ENCODE assay signal across 21 cellular contexts in genomic region chr19:44625531-44626066, GRCh38. TPM values are rescaled to one million over a fixed set of nuclear protein-coding genes. Genes with fewer than 3 reads are reported as not detected.
DNase-seq lines count a peak whose midpoint lies in the region; ATAC-seq and TF ChIP-seq lines count a peak whose summit lies in the region.
"Had no signal": no experiment of that assay in that cellular context is flagged by ENCODE, and none has a peak within 500 bp of the region (broad histone marks: within the 10 kb centered on the region; RNA-seq: fewer than 3 reads in every experiment).

No MANE protein-coding gene starts in this region.

- CTCF ChIA-PET in PC-3 (lab: Charles Lee): no interaction called here
- CTCF ChIA-PET in activated naive CD4-positive, alpha-beta T cell treated with anti-CD3 and anti-CD28 coated beads, Interleukin-2, amount 10 ng/mL, durations not matched to agents 7 days and 5 days (lab: Charles Lee): no interaction called here

- H3K36me3 ChIP-seq in GM23248 (ENCODE audit: low read depth): no peaks in the 10 kb centered on the region
- H3K36me3 ChIP-seq in PC-3 (ENCODE audit: low read depth, low read length): peaks cover 4% of the 10 kb centered on the region; the same call in 1 of the 2 replicates
- H3K36me3 ChIP-seq in breast epithelium: no peaks in the 10 kb centered on the region
- H3K36me3 ChIP-seq in osteoblast (ENCODE audit: insufficient read depth, low read length): no peaks in the 10 kb centered on the region
- H3K36me3 ChIP-seq: spleen had no signal

- H3K79me2 ChIP-seq in GM23248 (ENCODE audit: insufficient read depth): no peaks in the 10 kb centered on the region
- H3K79me2 ChIP-seq in PC-3 (ENCODE audit: low read length): no peaks in the 10 kb centered on the region
- H3K79me2 ChIP-seq in osteoblast (ENCODE audit: insufficient read depth, low read length): no peaks in the 10 kb centered on the region

- POLR2A ChIA-PET in PC-3 (lab: Charles Lee; ENCODE audit: unreplicated experiment): no interaction called here

- peaks cover 4% of the 10 kb centered on the region for H3K27me3 Mint-ChIP-seq in activated naive CD4-positive, alpha-beta T cell treated with anti-CD3 and anti-CD28 coated beads, Interleukin-2, amount 10 ng/mL, durations not matched to agents 7 days and 5 days
- H3K27me3 Mint-ChIP-seq: stimulated activated naive CD8-positive, alpha-beta T cell treated with anti-CD3 and anti-CD28 coated beads, Interleukin-15, amount 100 ng/mL, for 72 hours had no signal

- intact Hi-C loops in PC-3 (cut with micrococcal nuclease): no loop called here
- intact Hi-C loops in breast epithelium (cut with DNase I; ENCODE audit: low total_unique reads): no loop called here

- H3K27me3 ChIP-seq in GM23248 (replicated peaks; ENCODE audit: insufficient read depth) (no peaks in the 10 kb centered on the region), PC-3 (ENCODE audit: low read length) (no peaks in the 10 kb centered on the region), breast epithelium (no peaks in the 10 kb centered on the region), osteoblast (ENCODE audit: insufficient read depth, low read length) (no peaks in the 10 kb centered on the region)

- no peak overlapping the region for H2AFZ ChIP-seq in GM23248
- no peak overlapping the region for H2AFZ ChIP-seq in PC-3 (ENCODE audit: low read length)
- no peak overlapping the region for H2AFZ ChIP-seq in osteoblast (ENCODE audit: low read length)

- H3F3A ChIP-seq in GM23248 (ENCODE audit: insufficient read depth) (peaks cover 17% of the 10 kb centered on the region), PC-3 (ENCODE audit: low read length, unreplicated experiment) (no peaks in the 10 kb centered on the region)

- no peak for TF ChIP-seq POLR2A in breast epithelium (IDR thresholded peaks at IDR 0.05)

- BruUV-seq in PC-3 (replicated peaks; lab: Mats Ljungman, UMichigan): no TSS peak

- no peaks in the 10 kb centered on the region for H3K9me2 ChIP-seq in GM23248 (ENCODE audit: insufficient read depth)
- H3K9me2 ChIP-seq in PC-3 (replicated peaks; ENCODE audit: low read length): no peaks in the 10 kb centered on the region

- no peak for TF ChIP-seq CTCF in PC-3 (conservative IDR thresholded peaks at IDR 0.05; ENCODE audit: low read depth, low read length)
- no peak for TF ChIP-seq CTCF in breast epithelium (IDR thresholded peaks at IDR 0.05)
- TF ChIP-seq CTCF in osteoblast (IDR thresholded peaks at IDR 0.05; ENCODE audit: extremely low read depth, low read depth, low read length): no peak

- DNase-seq in GM23248 (peak; percentile 52), PC-3 (peak; percentile 31), breast epithelium (ENCODE audit: low spot score in 2 of 2) (no peak), osteoblast (ENCODE audit: insufficient read length, low spot score, missing footprints) (no peak), dedifferentiated amniotic fluid mesenchymal stem cell (ENCODE audit: extremely low spot score) (no peak), Ammon's horn (ENCODE audit: low spot score) (no peak)
- DNase-seq in activated naive CD4-positive, alpha-beta T cell treated with anti-CD3 and anti-CD28 coated beads, Interleukin-2, amount 10 ng/mL, durations not matched to agents 7 days and 5 days: no peak
- DNase-seq: activated CD4-positive, alpha-beta T cell treated with anti-CD3 and anti-CD28 coated beads for 36 hours; activated naive CD8-positive, alpha-beta T cell treated with anti-CD3 and anti-CD28 coated beads for 36 hours; KBM-7; left ventricle myocardium superior; NCI-H1048; NCI-H187 treated with DMSO at 0.1 percent for 48 hours; NK-92 treated with Interleukin-12 subunit alpha and Interleukin-12 subunit beta, amount 100 ng/mL, for 24 hours; spleen; stimulated activated CD4-positive, alpha-beta T cell treated with anti-CD3 and anti-CD28 coated beads, Interleukin-4, amount 100 ng/mL, for 24 hours; stimulated activated naive CD8-positive, alpha-beta T cell treated with anti-CD3 and anti-CD28 coated beads, Interleukin-15, amount 100 ng/mL, for 72 hours had no signal

- no peak overlapping the region for H3K4me3 ChIP-seq in GM23248
- H3K4me3 ChIP-seq in PC-3 (ENCODE audit: low read length): no peak overlapping the region
- H3K4me3 ChIP-seq in breast epithelium: no peak overlapping the region
- no peak overlapping the region for H3K4me3 ChIP-seq in osteoblast (ENCODE audit: insufficient read depth, low read length)
- H3K4me3 ChIP-seq: spleen had no signal

- H3K4me3 Mint-ChIP-seq in activated naive CD4-positive, alpha-beta T cell treated with anti-CD3 and anti-CD28 coated beads, Interleukin-2, amount 10 ng/mL, durations not matched to agents 7 days and 5 days: no peak overlapping the region
- H3K4me3 Mint-ChIP-seq: activated CD4-positive, alpha-beta T cell treated with anti-CD3 and anti-CD28 coated beads for 36 hours; activated naive CD8-positive, alpha-beta T cell treated with anti-CD3 and anti-CD28 coated beads for 36 hours; stimulated activated naive CD8-positive, alpha-beta T cell treated with anti-CD3 and anti-CD28 coated beads, Interleukin-15, amount 100 ng/mL, for 72 hours; type B pancreatic cell had no signal

- H3K27ac Mint-ChIP-seq in activated naive CD4-positive, alpha-beta T cell treated with anti-CD3 and anti-CD28 coated beads, Interleukin-2, amount 10 ng/mL, durations not matched to agents 7 days and 5 days: no peak overlapping the region
- H3K27ac Mint-ChIP-seq: activated CD4-positive, alpha-beta T cell treated with anti-CD3 and anti-CD28 coated beads for 36 hours; activated naive CD8-positive, alpha-beta T cell treated with anti-CD3 and anti-CD28 coated beads for 36 hours; stimulated activated naive CD8-positive, alpha-beta T cell treated with anti-CD3 and anti-CD28 coated beads, Interleukin-15, amount 100 ng/mL, for 72 hours; type B pancreatic cell had no signal

- no peaks in the 10 kb centered on the region for H3K9me3 Mint-ChIP-seq in activated naive CD4-positive, alpha-beta T cell treated with anti-CD3 and anti-CD28 coated beads, Interleukin-2, amount 10 ng/mL, durations not matched to agents 7 days and 5 days
- H3K9me3 Mint-ChIP-seq: activated naive CD8-positive, alpha-beta T cell treated with anti-CD3 and anti-CD28 coated beads for 36 hours; stimulated activated naive CD8-positive, alpha-beta T cell treated with anti-CD3 and anti-CD28 coated beads, Interleukin-15, amount 100 ng/mL, for 72 hours had no signal

- H3K4me1 ChIP-seq in GM23248 (ENCODE audit: insufficient read depth): peaks cover 20% of the 10 kb centered on the region
- peaks cover 23% of the 10 kb centered on the region for H3K4me1 ChIP-seq in PC-3 (ENCODE audit: insufficient read depth, low read length)
- no peaks in the 10 kb centered on the region for H3K4me1 ChIP-seq in breast epithelium
- H3K4me1 ChIP-seq in osteoblast (ENCODE audit: insufficient read depth, low read length): peaks cover 40% of the 10 kb centered on the region

- no peaks in the 10 kb centered on the region for H4K20me1 ChIP-seq in GM23248 (ENCODE audit: insufficient read depth)
- no peaks in the 10 kb centered on the region for H4K20me1 ChIP-seq in PC-3 (ENCODE audit: low read length)
- no peaks in the 10 kb centered on the region for H4K20me1 ChIP-seq in osteoblast (ENCODE audit: insufficient read depth, low read length)

- no peaks in the 10 kb centered on the region for H3K4me1 Mint-ChIP-seq in activated naive CD4-positive, alpha-beta T cell treated with anti-CD3 and anti-CD28 coated beads, Interleukin-2, amount 10 ng/mL, durations not matched to agents 7 days and 5 days
- H3K4me1 Mint-ChIP-seq: activated CD4-positive, alpha-beta T cell treated with anti-CD3 and anti-CD28 coated beads for 36 hours; activated naive CD8-positive, alpha-beta T cell treated with anti-CD3 and anti-CD28 coated beads for 36 hours; stimulated activated naive CD8-positive, alpha-beta T cell treated with anti-CD3 and anti-CD28 coated beads, Interleukin-15, amount 100 ng/mL, for 72 hours had no signal

- ATAC-seq in PC-3 (no peak), HG02973 (IDR thresholded peaks at IDR 0.05; ENCODE audit: unreplicated experiment) (no peak)
- ATAC-seq: activated CD4-positive, alpha-beta T cell treated with anti-CD3 and anti-CD28 coated beads for 36 hours; stimulated activated naive CD8-positive, alpha-beta T cell treated with anti-CD3 and anti-CD28 coated beads, Interleukin-15, amount 100 ng/mL, for 72 hours had no signal

- in situ Hi-C loops in GM23248 (cut with MboI): no loop called here

- H3K4me2 ChIP-seq in GM23248 (ENCODE audit: unreplicated experiment) (no peak overlapping the region), PC-3 (ENCODE audit: low read length) (no peak overlapping the region), osteoblast (ENCODE audit: insufficient read depth, low read length) (no peak overlapping the region)

- H3K9me3 ChIP-seq in GM23248 (ENCODE audit: low read depth) (no peaks in the 10 kb centered on the region), PC-3 (ENCODE audit: low read length) (no peaks in the 10 kb centered on the region), breast epithelium (no peaks in the 10 kb centered on the region), osteoblast (ENCODE audit: low read depth, low read length) (no peaks in the 10 kb centered on the region)
- H3K9me3 ChIP-seq: spleen had no signal

- 59 to 63% methylated on average over 5 of the region's 5 CpGs for WGBS in GM23248 (ENCODE audit: low coverage in 1 of 2, low lambda C conversion rate in 2 of 2, missing lambda C conversion rate in 2 of 2), 2 experiments

- H3K36me3 Mint-ChIP-seq in activated naive CD4-positive, alpha-beta T cell treated with anti-CD3 and anti-CD28 coated beads, Interleukin-2, amount 10 ng/mL, durations not matched to agents 7 days and 5 days: no peaks in the 10 kb centered on the region
- H3K36me3 Mint-ChIP-seq: type B pancreatic cell had no signal

- H3K27ac ChIP-seq in GM23248: peak overlapping the region; percentile 73
- peak overlapping the region; percentile 76 for H3K27ac ChIP-seq in PC-3 (ENCODE audit: low read length)
- peak overlapping the region; percentile 12 to 63 for H3K27ac ChIP-seq in breast epithelium
- peak overlapping the region; percentile 89 for H3K27ac ChIP-seq in osteoblast (ENCODE audit: low read depth, low read length)
- H3K27ac ChIP-seq: spleen had no signal

- H3K9ac ChIP-seq in GM23248: no peak overlapping the region
- H3K9ac ChIP-seq in PC-3 (ENCODE audit: low read length): no peak overlapping the region

RNA-seq across cellular contexts. Expression of gene IGSF23, which starts 12.2 kb away (rescaled TPM):
- not detected in 2 replicates for total RNA-seq in GM23248 (2014; rRNA removed; shearing (Covaris generic))
- polyA plus RNA-seq in GM23248 (2016; fragmentation: Nextera tagmentation; extraction: Ambion mirVana): 0.63 and 0.79 TPM in 2 replicates
- total RNA-seq in PC-3 (2014; rRNA removed): not detected in 2 replicates
- total RNA-seq in breast epithelium: not detected
- not detected in 2 replicates for total RNA-seq in osteoblast
- total RNA-seq: activated CD4-positive, alpha-beta T cell treated with anti-CD3 and anti-CD28 coated beads for 36 hours; activated naive CD8-positive, alpha-beta T cell treated with anti-CD3 and anti-CD28 coated beads for 36 hours; left ventricle myocardium superior; mucosa of gallbladder; RPMI7951; spleen had no signal
- polyA plus RNA-seq: spleen had no signal

RNA-seq across cellular contexts. Expression of gene PVR, which starts 18.1 kb away (rescaled TPM):
- 140 and 148 TPM in 2 replicates for total RNA-seq in GM23248 (2014; rRNA removed; shearing (Covaris generic))
- polyA plus RNA-seq in GM23248 (2016; fragmentation: Nextera tagmentation; extraction: Ambion mirVana): 58.8 and 63.3 TPM in 2 replicates
- total RNA-seq in PC-3 (2014; rRNA removed): 67.8 and 75.3 TPM in 2 replicates
- total RNA-seq in breast epithelium: 10 to 100 TPM in 2 of 3 donors, 1 to 10 TPM in 1; 8.5 to 30.2 (median 22.0) TPM
- total RNA-seq in osteoblast: 50.1 and 53.6 TPM in 2 replicates

RNA-seq across cellular contexts. Expression of gene CEACAM19, which starts 45.7 kb away (rescaled TPM):
- total RNA-seq in GM23248 (2014; rRNA removed; shearing (Covaris generic)): 0.51 and 1.9 TPM in 2 replicates
- 1.3 and 1.7 TPM in 2 replicates for polyA plus RNA-seq in GM23248 (2016; fragmentation: Nextera tagmentation; extraction: Ambion mirVana)
- 2.2 and 4.3 TPM in 2 replicates for total RNA-seq in PC-3 (2014; rRNA removed)
- 1 to 10 TPM in 2 of 3 donors, under 1 TPM in 1; 0.96 to 5.3 (median 4.9) TPM for total RNA-seq in breast epithelium
- 0.72 and 1.2 TPM in 2 replicates for total RNA-seq in osteoblast

Comparison
In these comparisons a context has a peak if more than half of its experiments do, and no peak if none do; other contexts are left out.
1. DNase-seq: peak in GM23248 (single experiment) and PC-3 (single experiment); none in breast epithelium (0 of 2), osteoblast (single experiment), activated naive CD4-positive, alpha-beta T cell treated with anti-CD3 and anti-CD28 coated beads, Interleukin-2, amount 10 ng/mL, durations not matched to agents 7 days and 5 days (single experiment), dedifferentiated amniotic fluid mesenchymal stem cell (single experiment) and Ammon's horn (single experiment).
2. H3K27ac ChIP-seq: peak in every context shown above with its lines; median percentile 89 in osteoblast; 76 in PC-3; 73 in GM23248; 38 in breast epithelium.